12 cellular contexts compared by ENCODE assay signal in the genomic region with DNA sequence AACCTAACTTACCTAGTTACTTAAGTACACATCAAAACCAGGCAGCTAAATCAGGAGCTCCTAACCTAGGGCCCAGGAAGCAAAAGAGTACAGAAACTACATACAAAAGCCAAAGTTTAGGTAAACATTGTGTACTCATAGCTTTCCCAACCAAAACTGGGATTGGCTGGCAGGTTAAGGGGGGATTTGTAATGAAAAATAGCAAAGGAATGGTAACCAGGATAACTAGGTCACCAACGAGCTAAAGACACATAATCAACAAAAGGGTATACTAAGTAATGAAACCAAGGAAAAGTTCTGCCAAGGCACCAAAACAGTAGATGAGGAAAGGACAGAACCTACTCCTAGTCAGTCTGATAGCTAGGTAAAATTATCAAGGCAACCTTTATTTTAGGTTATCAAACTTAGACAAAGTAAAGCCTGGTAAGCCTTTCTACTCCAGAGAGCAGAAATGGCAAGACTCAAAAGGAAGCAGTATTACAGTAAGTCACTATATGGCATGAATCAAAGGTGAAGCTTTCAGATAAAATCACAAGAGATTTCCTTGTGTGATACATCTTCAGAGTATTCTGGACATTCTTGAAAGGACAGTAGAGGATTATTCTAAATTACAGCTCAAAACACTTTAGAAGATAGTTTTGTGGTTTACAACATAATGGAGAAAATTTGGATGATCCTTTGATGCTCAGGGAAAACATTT. TPM values are rescaled to one million over a fixed set of nuclear protein-coding genes. Genes with fewer than 3 reads are reported as not detected.
A peak's percentile ranks its signal among the peaks of the same experiment; 100 is the strongest.
DNase-seq lines count a peak whose midpoint lies in the region; ATAC-seq, FAIRE-seq and TF ChIP-seq lines count a peak whose summit lies in the region.
"Had no signal": no experiment of that assay in that cellular context is flagged by ENCODE, and none has a peak within 500 bp of the region (broad histone marks: within the 10 kb centered on the region; RNA-seq: fewer than 3 reads in every experiment).

No MANE protein-coding gene starts in this region.

- intact Hi-C loops in endothelial cell of umbilical vein (cut with micrococcal nuclease) = no loop called here

- H3K4me2 ChIP-seq in DND-41 (ENCODE audit: insufficient read depth, low read length) (peak overlapping the region; percentile 82; the same call in 1 of the 2 replicates), endothelial cell of umbilical vein (ENCODE audit: insufficient read depth, low read length) (peak overlapping the region; percentile 98), neural progenitor cell (peak overlapping the region; percentile 89)

- H3K4me3 Mint-ChIP-seq in neural progenitor cell = no peak overlapping the region

- no peaks in the 10 kb centered on the region for H3K27me3 Mint-ChIP-seq in neural progenitor cell (ENCODE audit: insufficient read depth, low read depth)

- H3K9me1 ChIP-seq in endothelial cell of umbilical vein (replicated peaks; ENCODE audit: control insufficient read depth, extremely low read depth, insufficient read depth, low read length) = no peaks in the 10 kb centered on the region

- no peaks in the 10 kb centered on the region for H3K27me3 ChIP-seq in DND-41 (ENCODE audit: insufficient read depth, low read length, poor library complexity)
- H3K27me3 ChIP-seq in Peyer's patch = no peaks in the 10 kb centered on the region
- H3K27me3 ChIP-seq in endothelial cell of umbilical vein (ENCODE audit: control insufficient read depth in 2 of 2, insufficient read depth in 2 of 2, low read length in 2 of 2) = no peaks in the 10 kb centered on the region
- no peaks in the 10 kb centered on the region for H3K27me3 ChIP-seq in neural progenitor cell

- H3K4me1 ChIP-seq in DND-41 (ENCODE audit: insufficient read depth, low read length) (peaks cover 73% of the 10 kb centered on the region), Peyer's patch (peaks cover 12 to 69% (median 38%) of the 10 kb centered on the region in 4 donors), endothelial cell of umbilical vein (ENCODE audit: control insufficient read depth, extremely low read depth, insufficient read depth, low read length) (peaks cover 56% of the 10 kb centered on the region), neural progenitor cell (peaks cover 77% of the 10 kb centered on the region)

- H4K20me1 ChIP-seq in DND-41 (ENCODE audit: insufficient read depth, low read length) = peaks cover 100% of the 10 kb centered on the region
- peaks cover 52% of the 10 kb centered on the region for H4K20me1 ChIP-seq in endothelial cell of umbilical vein (replicated peaks; ENCODE audit: control insufficient read depth, extremely low read depth, insufficient read depth, low read length)
- peaks cover 100% of the 10 kb centered on the region for H4K20me1 ChIP-seq in neural progenitor cell (ENCODE audit: low read depth)

- CTCF ChIA-PET in endothelial cell of umbilical vein (lab: Charles Lee) = interaction anchor here (1.0 to 2.8 kb wide), 6 partner anchors 9 to 267 kb away, joined by 3 to 14 read pairs (median 3); no protein-coding TSS in a partner anchor

- H3K79me2 ChIP-seq in DND-41 (ENCODE audit: insufficient read depth, low read length) = peaks cover 100% of the 10 kb centered on the region
- H3K79me2 ChIP-seq in endothelial cell of umbilical vein (ENCODE audit: control insufficient read depth, insufficient read depth, low read length) = peaks cover 100% of the 10 kb centered on the region
- peaks cover 100% of the 10 kb centered on the region for H3K79me2 ChIP-seq in neural progenitor cell (ENCODE audit: low read depth)

- BruUV-seq in endothelial cell of umbilical vein (replicated peaks; lab: Mats Ljungman, UMichigan) = no TSS peak

- ATAC-seq in DND-41 (ENCODE audit: insufficient read depth, low read depth) (no peak), HG02798 (IDR thresholded peaks at IDR 0.05; ENCODE audit: poor library complexity, unreplicated experiment) (no peak), HG02571 (IDR thresholded peaks at IDR 0.05; ENCODE audit: unreplicated experiment) (no peak), HG02981 (IDR thresholded peaks at IDR 0.05; ENCODE audit: unreplicated experiment) (no peak)

- no peaks in the 10 kb centered on the region for H3K9me3 ChIP-seq in DND-41 (ENCODE audit: insufficient read depth, low read length, severe bottlenecking)
- no peaks in the 10 kb centered on the region for H3K9me3 ChIP-seq in Peyer's patch
- H3K9me3 ChIP-seq in endothelial cell of umbilical vein (replicated peaks; ENCODE audit: control insufficient read depth, insufficient read depth, low read length) = no peaks in the 10 kb centered on the region
- no peaks in the 10 kb centered on the region for H3K9me3 ChIP-seq in neural progenitor cell (ENCODE audit: low read depth)

- peaks cover 30% of the 10 kb centered on the region for H3F3A ChIP-seq in neural progenitor cell (ENCODE audit: low read depth)

- H3K27ac ChIP-seq in DND-41 (ENCODE audit: low read length) (no peak overlapping the region), Peyer's patch (peak overlapping the region in 3 of 4 donors; percentile 11 to 68 (median 57)), endothelial cell of umbilical vein (ENCODE audit: insufficient read depth, low read depth, low read length) (no peak overlapping the region), neural progenitor cell (peak overlapping the region; percentile 19)

- TF ChIP-seq CTCF in DND-41 (IDR thresholded peaks at IDR 0.05; ENCODE audit: borderline replicate concordance, extremely low read depth, low read length, poor library complexity, severe bottlenecking) (no peak), Peyer's patch (IDR thresholded peaks at IDR 0.05) (no peak), endothelial cell of umbilical vein (IDR thresholded peaks at IDR 0.05; ENCODE audit: extremely low read depth in 1 of 2, insufficient read depth in 1 of 2, low read depth in 1 of 2, low read length in 2 of 2) (no peak), neural progenitor cell (IDR thresholded peaks at IDR 0.05) (no peak)

- peaks cover 45% of the 10 kb centered on the region for H3K36me3 Mint-ChIP-seq in neural progenitor cell

- H3K9ac ChIP-seq in DND-41 (ENCODE audit: low read depth, low read length) (0 out of 2 replicates have a peak overlapping the region, but pooled peaks have one; percentile 2), endothelial cell of umbilical vein (replicated peaks; ENCODE audit: extremely low read depth, insufficient read depth, low read length) (no peak overlapping the region), neural progenitor cell (no peak overlapping the region)

- H3K36me3 ChIP-seq in DND-41 (ENCODE audit: insufficient read depth, low read length) (peaks cover 100% of the 10 kb centered on the region), Peyer's patch (peaks cover 0 to 41% (median 0%) of the 10 kb centered on the region in 3 donors), endothelial cell of umbilical vein (ENCODE audit: control insufficient read depth in 2 of 2, extremely low read depth in 1 of 2, insufficient read depth in 2 of 2, low read length in 2 of 2) (peaks cover 23 to 30% of the 10 kb centered on the region in 2 experiments), neural progenitor cell (peaks cover 17% of the 10 kb centered on the region)

- peaks cover 66% of the 10 kb centered on the region for H3K4me1 Mint-ChIP-seq in neural progenitor cell

- no peak overlapping the region for H3K27ac Mint-ChIP-seq in neural progenitor cell

- H3K9me3 Mint-ChIP-seq in neural progenitor cell = no peaks in the 10 kb centered on the region

- DNase-seq in DND-41 = no peak
- no peak for DNase-seq in Peyer's patch
- DNase-seq in endothelial cell of umbilical vein (ENCODE audit: low read depth, low spot score) = no peak
- DNase-seq in neural progenitor cell (ENCODE audit: low spot score) = no peak
- no peak for DNase-seq in A172 (ENCODE audit: low spot score)
- DNase-seq: GDM1; NCI-H2171; stimulated activated CD4-positive, alpha-beta T cell treated with anti-CD3 and anti-CD28 coated beads, Interleukin-4, amount 100 ng/mL, for 4 hours; T-helper 9 cell had no signal

- TF ChIP-seq POLR2A in Peyer's patch (IDR thresholded peaks at IDR 0.05) = no peak
- no peak for TF ChIP-seq POLR2A in endothelial cell of umbilical vein (IDR thresholded peaks at IDR 0.05; ENCODE audit: low read depth, low read length)

- peak overlapping the region in 1 of 2 experiments; percentile 68; a peak in 1 of 4 replicates for H3K4me3 ChIP-seq in DND-41 (ENCODE audit: low read depth in 1 of 2, low read length in 2 of 2)
- peak overlapping the region in 1 of 4 donors; percentile 28 for H3K4me3 ChIP-seq in Peyer's patch
- H3K4me3 ChIP-seq in endothelial cell of umbilical vein (replicated peaks in 1 of 3; ENCODE audit: insufficient read depth in 1 of 3, low read depth in 1 of 3, low read length in 3 of 3) = no peak overlapping the region
- H3K4me3 ChIP-seq in neural progenitor cell = peak overlapping the region; percentile 89

- dilution Hi-C loops in endothelial cell of umbilical vein (cut with MboI; ENCODE audit: extremely low pct_ligation_motif_present, low sequenced_read_pairs) = no loop called here

- FAIRE-seq in endothelial cell of umbilical vein (lab: Jason Lieb, UNC) = no peak

- no peak overlapping the region for H2AFZ ChIP-seq in DND-41 (ENCODE audit: low read depth, low read length)
- H2AFZ ChIP-seq in endothelial cell of umbilical vein (ENCODE audit: low read depth, low read length) = no peak overlapping the region
- H2AFZ ChIP-seq in neural progenitor cell (replicated peaks) = no peak overlapping the region

- POLR2A ChIA-PET in endothelial cell of umbilical vein (lab: Charles Lee) = interaction anchor here (0.9 to 2.0 kb wide), 3 partner anchors 9 to 10 kb away, joined by 3 to 9 read pairs (median 6); a partner anchor contains a TSS

TF ChIP-seq in endothelial cell of umbilical vein, 7 proteins besides CTCF, POLR2A, EP300 and RAD21 (continues in another document):
- TF ChIP-seq EZH2 (IDR thresholded peaks at IDR 0.05; ENCODE audit: borderline replicate concordance, low read depth, low read length, severe bottlenecking) (no peak), MYC (IDR thresholded peaks at IDR 0.05; ENCODE audit: low read depth, low read length) (no peak), FOS (IDR thresholded peaks at IDR 0.05; ENCODE audit: borderline replicate concordance, insufficient read depth, low read length) (no peak), GATA2 (IDR thresholded peaks at IDR 0.05; ENCODE audit: insufficient read depth, insufficient read length, low read depth, low read length) (no peak), POLR2AphosphoS5 (IDR thresholded peaks at IDR 0.05; ENCODE audit: insufficient read depth, low read depth, low read length) (no peak)

RNA-seq across cellular contexts. Expression of a gene that starts 10.2 kb away (rescaled TPM):
- total RNA-seq in Peyer's patch (100 to 1,000 TPM; 117 to 217 (median 144) TPM), endothelial cell of umbilical vein (199 and 214 TPM in 2 replicates), neural progenitor cell (ENCODE audit: low replicate concordance) (310 and 431 TPM in 2 replicates)
- polyA plus RNA-seq in endothelial cell of umbilical vein = 143 and 173 TPM in 2 replicates
- polyA plus RNA-seq in endothelial cell of umbilical vein (2011; cell fraction: cytosol; rRNA removed) = 154 and 167 TPM in 2 replicates
- polyA plus RNA-seq in endothelial cell of umbilical vein (2011; cell fraction: nucleus; rRNA removed) = 412 and 413 TPM in 2 replicates
- 112 and 175 TPM in 2 replicates for polyA plus RNA-seq in endothelial cell of umbilical vein (2012)
- polyA minus RNA-seq in endothelial cell of umbilical vein = 267 and 283 TPM in 2 replicates
- 249 TPM for polyA minus RNA-seq in endothelial cell of umbilical vein (2011; cell fraction: cytosol; rRNA and poly(A)+ RNA removed)
- 589 and 656 TPM in 2 replicates for polyA minus RNA-seq in endothelial cell of umbilical vein (2011; cell fraction: nucleus; rRNA and poly(A)+ RNA removed)
- 290 and 367 TPM in 2 replicates for total RNA-seq in A172 (2014; rRNA removed; shearing (Covaris generic))

Comparison
In these comparisons a context has a peak if more than half of its experiments do, and no peak if none do; other contexts are left out.
1. H3K27ac ChIP-seq: peak in Peyer's patch (3 of 4) and neural progenitor cell (single experiment); none in DND-41 (single experiment) and endothelial cell of umbilical vein (single experiment).
2. Peak in every context shown above with its lines, with median percentiles within 50 percentile points of each other: H3K4me2 ChIP-seq.